In genomic region chr12:64192644-64193043, GRCh38 we compare ENCODE assay signal across 14 cellular contexts. TPM values are rescaled to one million over a fixed set of nuclear protein-coding genes. Genes with fewer than 3 reads are reported as not detected.
DNase-seq lines count a peak whose midpoint lies in the region; ATAC-seq and TF ChIP-seq lines count a peak whose summit lies in the region.
"Had no signal": no experiment of that assay in that cellular context is flagged by ENCODE, and none has a peak within 500 bp of the region (broad histone marks: within the 10 kb centered on the region; RNA-seq: fewer than 3 reads in every experiment).

No MANE protein-coding gene starts in this region.

- H3K4me3 Mint-ChIP-seq in activated CD8-positive, alpha-beta memory T cell treated with anti-CD3 and anti-CD28 coated beads, Interleukin-2, amount 10 ng/mL, durations not matched to agents 7 days and 5 days, result no peak overlapping the region
- no peak overlapping the region for H3K4me3 Mint-ChIP-seq in nephron progenitor cell

- no peak for TF ChIP-seq CTCF in nephron progenitor cell (IDR thresholded peaks at IDR 0.05)

- no peaks in the 10 kb centered on the region for H3K27me3 Mint-ChIP-seq in activated CD8-positive, alpha-beta memory T cell treated with anti-CD3 and anti-CD28 coated beads, Interleukin-2, amount 10 ng/mL, durations not matched to agents 7 days and 5 days
- no peaks in the 10 kb centered on the region for H3K27me3 Mint-ChIP-seq in nephron progenitor cell (ENCODE audit: low read depth, poor library complexity)

- peaks cover 22% of the 10 kb centered on the region for H3K4me1 Mint-ChIP-seq in activated CD8-positive, alpha-beta memory T cell treated with anti-CD3 and anti-CD28 coated beads, Interleukin-2, amount 10 ng/mL, durations not matched to agents 7 days and 5 days
- H3K4me1 Mint-ChIP-seq in nephron progenitor cell, result no peaks in the 10 kb centered on the region

- no peak for ATAC-seq in activated CD8-positive, alpha-beta memory T cell treated with anti-CD3 and anti-CD28 coated beads, Interleukin-2, amount 10 ng/mL, durations not matched to agents 7 days and 5 days
- ATAC-seq in GM21529 (IDR thresholded peaks at IDR 0.05; ENCODE audit: unreplicated experiment) (peak; percentile 19), HG03103 (IDR thresholded peaks at IDR 0.05; ENCODE audit: low read depth, unreplicated experiment) (peak; percentile 3), Right ventricle myocardium inferior (no peak)

- peak overlapping the region; percentile 75 for H3K27ac Mint-ChIP-seq in activated CD8-positive, alpha-beta memory T cell treated with anti-CD3 and anti-CD28 coated beads, Interleukin-2, amount 10 ng/mL, durations not matched to agents 7 days and 5 days
- H3K27ac Mint-ChIP-seq in nephron progenitor cell, result peak overlapping the region; percentile 11
- H3K27ac Mint-ChIP-seq: activated naive CD4-positive, alpha-beta T cell treated with anti-CD3 and anti-CD28 coated beads, Interleukin-2, amount 50 U/mL, for 72 hours had no signal

- H3K36me3 Mint-ChIP-seq in activated CD8-positive, alpha-beta memory T cell treated with anti-CD3 and anti-CD28 coated beads, Interleukin-2, amount 10 ng/mL, durations not matched to agents 7 days and 5 days, result peaks cover 18% of the 10 kb centered on the region
- H3K36me3 Mint-ChIP-seq in nephron progenitor cell (ENCODE audit: low read depth), result peaks cover 28% of the 10 kb centered on the region

- no peaks in the 10 kb centered on the region for H3K9me3 Mint-ChIP-seq in activated CD8-positive, alpha-beta memory T cell treated with anti-CD3 and anti-CD28 coated beads, Interleukin-2, amount 10 ng/mL, durations not matched to agents 7 days and 5 days (ENCODE audit: low read depth)
- H3K9me3 Mint-ChIP-seq in nephron progenitor cell, result peaks cover 7% of the 10 kb centered on the region
- H3K9me3 Mint-ChIP-seq: activated naive CD4-positive, alpha-beta T cell treated with anti-CD3 and anti-CD28 coated beads, Interleukin-2, amount 50 U/mL, for 72 hours had no signal

- no peak for DNase-seq in activated CD8-positive, alpha-beta memory T cell treated with anti-CD3 and anti-CD28 coated beads, Interleukin-2, amount 10 ng/mL, durations not matched to agents 7 days and 5 days
- no peak for DNase-seq in activated CD8-positive, alpha-beta memory T cell treated with anti-CD3 and anti-CD28 coated beads for 24 hours
- no peak for DNase-seq in nephron progenitor cell
- DNase-seq in Right ventricle myocardium inferior (ENCODE audit: missing footprints), result no peak
- DNase-seq in T-helper 9 cell, result no peak
- DNase-seq in central memory CD4-positive, alpha-beta T cell, result no peak
- DNase-seq: caudate nucleus; NK-92 treated with Interleukin-12 subunit alpha and Interleukin-12 subunit beta, amount 100 ng/mL, for 24 hours; SHP77 treated with DMSO at 0.1 percent for 48 hours; stimulated activated CD8-positive, alpha-beta memory T cell treated with anti-CD3 and anti-CD28 coated beads, Interleukin-4, amount 100 ng/mL, for 48 hours; transverse colon had no signal

- CTCF ChIA-PET in activated CD8-positive, alpha-beta memory T cell treated with anti-CD3 and anti-CD28 coated beads, Interleukin-2, amount 10 ng/mL, durations not matched to agents 7 days and 5 days (lab: Charles Lee), result no interaction called here

- intact Hi-C loops in Right ventricle myocardium inferior (cut with DNase I), result no loop called here

RNA-seq across cellular contexts. Expression of gene KICS2, which starts 29.5 kb away (rescaled TPM):
- 10 to 100 TPM; 10.5 to 11.5 TPM for total RNA-seq in activated CD8-positive, alpha-beta memory T cell treated with anti-CD3 and anti-CD28 coated beads, Interleukin-2, amount 10 ng/mL, durations not matched to agents 7 days and 5 days
- total RNA-seq in Right ventricle myocardium inferior, result 3.8 TPM

Comparison
In these comparisons a context has a peak if more than half of its experiments do, and no peak if none do; other contexts are left out.
1. ATAC-seq: peak in GM21529 (single experiment) and HG03103 (single experiment); none in activated CD8-positive, alpha-beta memory T cell treated with anti-CD3 and anti-CD28 coated beads, Interleukin-2, amount 10 ng/mL, durations not matched to agents 7 days and 5 days (single experiment) and Right ventricle myocardium inferior (single experiment).